In genomic region chr6:51394061-51394460, GRCh38 we compare ENCODE assay signal across 9 cellular contexts.
"Had no signal": no experiment of that assay in that cellular context is flagged by ENCODE, and none has a peak within 500 bp of the region (broad histone marks: within the 10 kb centered on the region; RNA-seq: fewer than 3 reads in every experiment).

No MANE protein-coding gene starts in this region.

- H2AFZ ChIP-seq: GM23338 had no signal

- FAIRE-seq: H1, H54 had no signal

- DNase-seq: H9, HCEC 1CT, Karpas-422, KBM-7 had no signal

- ATAC-seq: GM23338 had no signal

- H3K4me3 ChIP-seq: GM23338 had no signal

- H3K27ac ChIP-seq: HL-60, KMS-11 had no signal

- H3K4me2 ChIP-seq: GM23338, KMS-11 had no signal
